In genomic region chr10:27514243-27514642, GRCh38 we compare ENCODE assay signal across 17 cellular contexts. TPM values are rescaled to one million over a fixed set of nuclear protein-coding genes. Genes with fewer than 3 reads are reported as not detected.
DNase-seq lines count a peak whose midpoint lies in the region; ATAC-seq and TF ChIP-seq lines count a peak whose summit lies in the region.
"Had no signal": no experiment of that assay in that cellular context is flagged by ENCODE, and none has a peak within 500 bp of the region (broad histone marks: within the 10 kb centered on the region; RNA-seq: fewer than 3 reads in every experiment).

No MANE protein-coding gene starts in this region.

- no peaks in the 10 kb centered on the region for H3K27me3 ChIP-seq in upper lobe of right lung
- H3K27me3 ChIP-seq: Peyer's patch, tibial nerve had no signal

- H3K36me3 ChIP-seq in upper lobe of right lung, result peaks cover 36% of the 10 kb centered on the region
- H3K36me3 ChIP-seq: WERI-Rb-1 had no signal

- peak overlapping the region; percentile 79 for H3K4me3 Mint-ChIP-seq in T-helper 2 cell treated with Interferon-gamma antibody and Interleukin-4, amounts not matched to agents 5 μg/mL and 100 μg/mL, for 36 hours
- peak overlapping the region; percentile 58 for H3K4me3 Mint-ChIP-seq in HFFc6
- no peak overlapping the region for H3K4me3 Mint-ChIP-seq in activated naive CD8-positive, alpha-beta T cell treated with anti-CD3 and anti-CD28 coated beads for 36 hours
- H3K4me3 Mint-ChIP-seq in nephron progenitor cell, result no peak overlapping the region

- no peak for ATAC-seq in HG02938 (IDR thresholded peaks at IDR 0.05; ENCODE audit: unreplicated experiment)
- no peak for ATAC-seq in upper lobe of right lung
- ATAC-seq: left colon had no signal

- H3K4me1 ChIP-seq in upper lobe of right lung, result peaks cover 6% of the 10 kb centered on the region
- H3K4me1 ChIP-seq: Peyer's patch had no signal

- H3K27ac Mint-ChIP-seq in T-helper 2 cell treated with Interferon-gamma antibody and Interleukin-4, amounts not matched to agents 5 μg/mL and 100 μg/mL, for 36 hours, result peak overlapping the region; percentile 95
- peak overlapping the region; percentile 69 for H3K27ac Mint-ChIP-seq in HFFc6
- H3K27ac Mint-ChIP-seq in activated naive CD8-positive, alpha-beta T cell treated with anti-CD3 and anti-CD28 coated beads for 36 hours, result peak overlapping the region; percentile 72
- H3K27ac Mint-ChIP-seq in nephron progenitor cell, result peak overlapping the region; percentile 15

- no peaks in the 10 kb centered on the region for H3K27me3 Mint-ChIP-seq in T-helper 2 cell treated with Interferon-gamma antibody and Interleukin-4, amounts not matched to agents 5 μg/mL and 100 μg/mL, for 36 hours (ENCODE audit: low read depth)
- H3K27me3 Mint-ChIP-seq in HFFc6 (ENCODE audit: insufficient read depth) (no peaks in the 10 kb centered on the region), nephron progenitor cell (ENCODE audit: low read depth, poor library complexity) (no peaks in the 10 kb centered on the region)
- no peaks in the 10 kb centered on the region for H3K27me3 Mint-ChIP-seq in activated naive CD8-positive, alpha-beta T cell treated with anti-CD3 and anti-CD28 coated beads for 36 hours

- H3K4me3 ChIP-seq in upper lobe of right lung, result no peak overlapping the region
- H3K4me3 ChIP-seq: Peyer's patch, tibial nerve had no signal

- peaks cover 38% of the 10 kb centered on the region for H3K4me1 Mint-ChIP-seq in T-helper 2 cell treated with Interferon-gamma antibody and Interleukin-4, amounts not matched to agents 5 μg/mL and 100 μg/mL, for 36 hours (ENCODE audit: low read depth)
- peaks cover 76% of the 10 kb centered on the region for H3K4me1 Mint-ChIP-seq in HFFc6 (ENCODE audit: low read depth)
- peaks cover 42% of the 10 kb centered on the region for H3K4me1 Mint-ChIP-seq in activated naive CD8-positive, alpha-beta T cell treated with anti-CD3 and anti-CD28 coated beads for 36 hours
- H3K4me1 Mint-ChIP-seq in nephron progenitor cell, result no peaks in the 10 kb centered on the region

- no peak for TF ChIP-seq CTCF in HFFc6 (IDR thresholded peaks at IDR 0.05)
- TF ChIP-seq CTCF in nephron progenitor cell (IDR thresholded peaks at IDR 0.05), result no peak
- no peak for TF ChIP-seq CTCF in GM13977 (IDR thresholded peaks at IDR 0.05; ENCODE audit: extremely low read depth, insufficient read depth, missing control alignments)
- TF ChIP-seq CTCF in upper lobe of right lung (IDR thresholded peaks at IDR 0.05), result no peak

- DNase-seq in T-helper 2 cell treated with Interferon-gamma antibody and Interleukin-4, amounts not matched to agents 5 μg/mL and 100 μg/mL, for 36 hours (ENCODE audit: low spot score), result no peak
- DNase-seq in T-helper 2 cell (no peak), HFFc6 (no peak), nephron progenitor cell (no peak), GM13977 (ENCODE audit: low spot score) (no peak), upper lobe of right lung (no peak)
- DNase-seq in activated naive CD8-positive, alpha-beta T cell treated with anti-CD3 and anti-CD28 coated beads for 36 hours, result no peak
- DNase-seq: 8988T, C1 segment of cervical spinal cord, DND-41, foreskin fibroblast, left colon, NCI-H2107, Peyer's patch, WERI-Rb-1 had no signal

- no peak overlapping the region for H3K27ac ChIP-seq in upper lobe of right lung
- H3K27ac ChIP-seq: Peyer's patch, tibial nerve, WERI-Rb-1 had no signal

- no peaks in the 10 kb centered on the region for H3K9me3 Mint-ChIP-seq in T-helper 2 cell treated with Interferon-gamma antibody and Interleukin-4, amounts not matched to agents 5 μg/mL and 100 μg/mL, for 36 hours
- H3K9me3 Mint-ChIP-seq in HFFc6, result no peaks in the 10 kb centered on the region
- H3K9me3 Mint-ChIP-seq in activated naive CD8-positive, alpha-beta T cell treated with anti-CD3 and anti-CD28 coated beads for 36 hours, result no peaks in the 10 kb centered on the region
- peaks cover 4% of the 10 kb centered on the region for H3K9me3 Mint-ChIP-seq in nephron progenitor cell

- H3K9me3 ChIP-seq in upper lobe of right lung, result no peaks in the 10 kb centered on the region
- H3K9me3 ChIP-seq: Peyer's patch, tibial nerve had no signal

- in situ Hi-C loops in GM13977 (cut with MboI; ENCODE audit: low pct_unique_long_range_greater_than_20kb, low sequenced_read_pairs, unreplicated experiment), result no loop called here

- intact Hi-C loops in upper lobe of right lung (cut with DNase I), result no loop called here

- peaks cover 61% of the 10 kb centered on the region for H3K36me3 Mint-ChIP-seq in T-helper 2 cell treated with Interferon-gamma antibody and Interleukin-4, amounts not matched to agents 5 μg/mL and 100 μg/mL, for 36 hours (ENCODE audit: low read depth)
- peaks cover 38% of the 10 kb centered on the region for H3K36me3 Mint-ChIP-seq in HFFc6 (ENCODE audit: low read depth)
- H3K36me3 Mint-ChIP-seq in activated naive CD8-positive, alpha-beta T cell treated with anti-CD3 and anti-CD28 coated beads for 36 hours, result peaks cover 48% of the 10 kb centered on the region
- H3K36me3 Mint-ChIP-seq in nephron progenitor cell (ENCODE audit: low read depth), result peaks cover 90% of the 10 kb centered on the region

RNA-seq across cellular contexts. Expression of gene RAB18, which starts 10.1 kb away (rescaled TPM):
- 100 to 1,000 TPM; 122 to 164 (median 144) TPM for total RNA-seq in HFFc6 (2021; fragmentation: NEBNext Ultra II Directional; extraction: Animal tissue kit (Norgen Biotek cat#: 25700))
- 10 to 100 TPM; 58.3 to 61.4 TPM for total RNA-seq in activated naive CD8-positive, alpha-beta T cell treated with anti-CD3 and anti-CD28 coated beads for 36 hours
- 89.2 TPM for total RNA-seq in upper lobe of right lung

Comparison
In these comparisons a context has a peak if more than half of its experiments do, and no peak if none do; other contexts are left out.
1. H3K27ac Mint-ChIP-seq: peak in every context shown above with its lines; median percentile 95 in T-helper 2 cell treated with Interferon-gamma antibody and Interleukin-4, amounts not matched to agents 5 μg/mL and 100 μg/mL, for 36 hours; 72 in activated naive CD8-positive, alpha-beta T cell treated with anti-CD3 and anti-CD28 coated beads for 36 hours; 69 in HFFc6; 15 in nephron progenitor cell.
2. H3K4me3 Mint-ChIP-seq: peak in T-helper 2 cell treated with Interferon-gamma antibody and Interleukin-4, amounts not matched to agents 5 μg/mL and 100 μg/mL, for 36 hours (single experiment) and HFFc6 (single experiment); none in activated naive CD8-positive, alpha-beta T cell treated with anti-CD3 and anti-CD28 coated beads for 36 hours (single experiment) and nephron progenitor cell (single experiment).